Comparison of ENCODE assay signal across 8 cellular contexts in genomic region chr5:141968914-141969608, GRCh38. TPM values are rescaled to one million over a fixed set of nuclear protein-coding genes. Genes with fewer than 3 reads are reported as not detected.
DNase-seq lines count a peak whose midpoint lies in the region; ATAC-seq, FAIRE-seq and TF ChIP-seq lines count a peak whose summit lies in the region.

TSS of gene RNF14 (plus strand) at chr5:141969105. CDS start at chr5:141973589, 4,484 bp downstream.

- peak; percentile 82 for FAIRE-seq in GM19239 (lab: Jason Lieb, UNC)

- peak; percentile 97 for TF ChIP-seq POLR2A in right lobe of liver (IDR thresholded peaks at IDR 0.05)

- H3K9me3 Mint-ChIP-seq in dendritic cell treated with granulocyte-macrophage colony-stimulating factor and Interleukin-4, amounts not matched to agents 40 ng/mL and 50 ng/mL, for 4 days: no peaks in the 10 kb centered on the region

- H3K27ac ChIP-seq in C4-2B: peak within 1 kb of the TSS; percentile 91
- H3K27ac ChIP-seq in right lobe of liver: peak within 1 kb of the TSS; percentile 87 to 97 (median 90)

- peaks cover 0 to 13% (median 3%) of the 10 kb centered on the region in 4 donors for H3K36me3 ChIP-seq in right lobe of liver

- TF ChIP-seq CTCF in C4-2B (conservative IDR thresholded peaks at IDR 0.05) (peak; percentile 100), right lobe of liver (IDR thresholded peaks at IDR 0.05) (peak; percentile 93 to 98 (median 96))

- ATAC-seq in HG03457 (IDR thresholded peaks at IDR 0.05; ENCODE audit: unreplicated experiment) (peak; percentile 86), right lobe of liver (peak; percentile 94 to 98 (median 94))

- no peaks in the 10 kb centered on the region for H3K9me3 ChIP-seq in right lobe of liver

- peaks cover 42% of the 10 kb centered on the region for H3K36me3 Mint-ChIP-seq in dendritic cell treated with granulocyte-macrophage colony-stimulating factor and Interleukin-4, amounts not matched to agents 40 ng/mL and 50 ng/mL, for 4 days (ENCODE audit: low read depth)

- peak within 1 kb of the TSS; percentile 98 for H3K27ac Mint-ChIP-seq in dendritic cell treated with granulocyte-macrophage colony-stimulating factor and Interleukin-4, amounts not matched to agents 40 ng/mL and 50 ng/mL, for 4 days

- H3K4me1 ChIP-seq in right lobe of liver: peaks cover 0 to 19% (median 11%) of the 10 kb centered on the region in 4 donors

- no peaks in the 10 kb centered on the region for H3K27me3 ChIP-seq in right lobe of liver

- no peaks in the 10 kb centered on the region for H3K27me3 Mint-ChIP-seq in dendritic cell treated with granulocyte-macrophage colony-stimulating factor and Interleukin-4, amounts not matched to agents 40 ng/mL and 50 ng/mL, for 4 days

- peak within 1 kb of the TSS; percentile 96 for H3K4me3 Mint-ChIP-seq in dendritic cell treated with granulocyte-macrophage colony-stimulating factor and Interleukin-4, amounts not matched to agents 40 ng/mL and 50 ng/mL, for 4 days

- intact Hi-C loops in dendritic cell treated with granulocyte-macrophage colony-stimulating factor and Interleukin-4, amounts not matched to agents 40 ng/mL and 50 ng/mL, for 4 days (cut with micrococcal nuclease): loop anchor here (2.0 kb wide), 1 partner anchor 44 kb away; no protein-coding TSS in a partner anchor
- intact Hi-C loops in right lobe of liver (cut with DNase I): no loop called here

- peak; percentile 78 for DNase-seq in GM19239 (ENCODE audit: insufficient read length, low spot score)
- DNase-seq in NCI-H526 (lab: John Stamatoyannopoulos, UW): peak; percentile 71 to 95
- DNase-seq in activated CD4-positive, alpha-beta T cell treated with anti-CD3 and anti-CD28 coated beads, Interleukin-2, amount 50 U/mL, for 1 hour: peak; percentile 91
- peak; percentile 96 to 97 (median 96) for DNase-seq in right lobe of liver
- DNase-seq in stimulated activated CD4-positive, alpha-beta T cell treated with anti-CD3 and anti-CD28 coated beads, Interleukin-4, amount 100 ng/mL, for 4 hours: peak; percentile 88 to 91

- WGBS in right lobe of liver (ENCODE audit: insufficient coverage, low coverage, low lambda C conversion rate, missing lambda C conversion rate): 0% methylated on average over 18 of the region's 63 CpGs

- peaks cover 31% of the 10 kb centered on the region for H3K4me1 Mint-ChIP-seq in dendritic cell treated with granulocyte-macrophage colony-stimulating factor and Interleukin-4, amounts not matched to agents 40 ng/mL and 50 ng/mL, for 4 days (ENCODE audit: low read depth)

- H3K4me3 ChIP-seq in right lobe of liver: peak within 1 kb of the TSS; percentile 73 to 94 (median 83)

RNA-seq across cellular contexts. Expression of gene RNF14, which starts in this region (rescaled TPM):
- 10 to 100 TPM; 34.8 to 54.8 (median 41.8) TPM for total RNA-seq in right lobe of liver

Comparison
In these comparisons a context has a peak if more than half of its experiments do, and no peak if none do; other contexts are left out.
1. Peak in every context shown above with its lines: DNase-seq, ATAC-seq, H3K4me3 ChIP-seq and H3K27ac ChIP-seq.